Comparison of ENCODE assay signal across 2 cellular contexts in the genomic region with DNA sequence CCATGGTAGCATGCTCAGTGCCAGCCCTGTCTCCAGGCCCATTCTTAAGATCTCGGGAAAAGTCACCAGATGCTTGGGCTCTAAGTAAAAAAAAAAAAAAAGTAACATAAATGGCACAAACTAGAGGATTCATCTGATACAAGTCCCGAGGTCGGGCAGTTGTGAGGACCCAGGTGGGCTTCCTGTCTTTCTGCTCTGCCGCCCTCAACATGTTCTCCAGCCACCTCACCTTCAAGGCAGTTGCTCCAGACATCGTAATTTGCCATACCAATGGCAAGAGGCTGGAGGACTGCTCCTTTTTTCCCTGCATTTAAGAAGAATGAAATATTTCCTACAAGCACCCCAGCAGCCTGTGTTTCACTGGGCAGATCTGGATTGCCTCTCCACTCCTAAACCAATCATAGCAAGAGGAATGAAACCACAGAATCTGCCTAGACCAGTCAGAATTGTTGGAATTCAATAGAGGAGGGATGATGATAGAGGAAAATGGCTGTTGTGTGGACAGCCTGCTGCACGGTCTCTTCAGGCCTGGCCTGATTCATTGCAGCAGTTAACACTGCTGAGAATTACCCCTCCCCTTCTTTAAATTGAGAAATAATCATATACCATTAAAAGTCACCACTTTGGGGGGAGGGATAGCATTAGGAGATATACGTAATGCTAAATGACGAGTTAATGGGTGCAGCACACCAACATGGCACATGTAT.
TF ChIP-seq lines count a peak whose summit lies in the region.

No MANE protein-coding gene starts in this region.

TF ChIP-seq in HepG2, 621 proteins besides CTCF, POLR2A, EP300 and RAD21 (continues in another document):
- TF ChIP-seq, protein P1, sequence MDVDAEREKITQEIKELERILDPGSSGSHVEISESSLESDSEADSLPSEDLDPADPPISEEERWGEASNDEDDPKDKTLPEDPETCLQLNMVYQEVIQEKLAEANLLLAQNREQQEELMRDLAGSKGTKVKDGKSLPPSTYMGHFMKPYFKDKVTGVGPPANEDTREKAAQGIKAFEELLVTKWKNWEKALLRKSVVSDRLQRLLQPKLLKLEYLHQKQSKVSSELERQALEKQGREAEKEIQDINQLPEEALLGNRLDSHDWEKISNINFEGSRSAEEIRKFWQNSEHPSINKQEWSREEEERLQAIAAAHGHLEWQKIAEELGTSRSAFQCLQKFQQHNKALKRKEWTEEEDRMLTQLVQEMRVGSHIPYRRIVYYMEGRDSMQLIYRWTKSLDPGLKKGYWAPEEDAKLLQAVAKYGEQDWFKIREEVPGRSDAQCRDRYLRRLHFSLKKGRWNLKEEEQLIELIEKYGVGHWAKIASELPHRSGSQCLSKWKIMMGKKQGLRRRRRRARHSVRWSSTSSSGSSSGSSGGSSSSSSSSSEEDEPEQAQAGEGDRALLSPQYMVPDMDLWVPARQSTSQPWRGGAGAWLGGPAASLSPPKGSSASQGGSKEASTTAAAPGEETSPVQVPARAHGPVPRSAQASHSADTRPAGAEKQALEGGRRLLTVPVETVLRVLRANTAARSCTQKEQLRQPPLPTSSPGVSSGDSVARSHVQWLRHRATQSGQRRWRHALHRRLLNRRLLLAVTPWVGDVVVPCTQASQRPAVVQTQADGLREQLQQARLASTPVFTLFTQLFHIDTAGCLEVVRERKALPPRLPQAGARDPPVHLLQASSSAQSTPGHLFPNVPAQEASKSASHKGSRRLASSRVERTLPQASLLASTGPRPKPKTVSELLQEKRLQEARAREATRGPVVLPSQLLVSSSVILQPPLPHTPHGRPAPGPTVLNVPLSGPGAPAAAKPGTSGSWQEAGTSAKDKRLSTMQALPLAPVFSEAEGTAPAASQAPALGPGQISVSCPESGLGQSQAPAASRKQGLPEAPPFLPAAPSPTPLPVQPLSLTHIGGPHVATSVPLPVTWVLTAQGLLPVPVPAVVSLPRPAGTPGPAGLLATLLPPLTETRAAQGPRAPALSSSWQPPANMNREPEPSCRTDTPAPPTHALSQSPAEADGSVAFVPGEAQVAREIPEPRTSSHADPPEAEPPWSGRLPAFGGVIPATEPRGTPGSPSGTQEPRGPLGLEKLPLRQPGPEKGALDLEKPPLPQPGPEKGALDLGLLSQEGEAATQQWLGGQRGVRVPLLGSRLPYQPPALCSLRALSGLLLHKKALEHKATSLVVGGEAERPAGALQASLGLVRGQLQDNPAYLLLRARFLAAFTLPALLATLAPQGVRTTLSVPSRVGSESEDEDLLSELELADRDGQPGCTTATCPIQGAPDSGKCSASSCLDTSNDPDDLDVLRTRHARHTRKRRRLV (CRISPR knock-in tag; IDR thresholded peaks at IDR 0.05): no peak
- TF ChIP-seq BRCA1 (CRISPR knock-in tag; IDR thresholded peaks at IDR 0.05): no peak
- no peak for TF ChIP-seq ZNF121 (CRISPR knock-in tag; IDR thresholded peaks at IDR 0.05)
- TF ChIP-seq LCORL (IDR thresholded peaks at IDR 0.05): no peak
- TF ChIP-seq LCORL (CRISPR knock-in tag; IDR thresholded peaks at IDR 0.05): no peak
- no peak for TF ChIP-seq NRL (CRISPR knock-in tag; IDR thresholded peaks at IDR 0.05; ENCODE audit: borderline replicate concordance)
- TF ChIP-seq, protein P2, sequence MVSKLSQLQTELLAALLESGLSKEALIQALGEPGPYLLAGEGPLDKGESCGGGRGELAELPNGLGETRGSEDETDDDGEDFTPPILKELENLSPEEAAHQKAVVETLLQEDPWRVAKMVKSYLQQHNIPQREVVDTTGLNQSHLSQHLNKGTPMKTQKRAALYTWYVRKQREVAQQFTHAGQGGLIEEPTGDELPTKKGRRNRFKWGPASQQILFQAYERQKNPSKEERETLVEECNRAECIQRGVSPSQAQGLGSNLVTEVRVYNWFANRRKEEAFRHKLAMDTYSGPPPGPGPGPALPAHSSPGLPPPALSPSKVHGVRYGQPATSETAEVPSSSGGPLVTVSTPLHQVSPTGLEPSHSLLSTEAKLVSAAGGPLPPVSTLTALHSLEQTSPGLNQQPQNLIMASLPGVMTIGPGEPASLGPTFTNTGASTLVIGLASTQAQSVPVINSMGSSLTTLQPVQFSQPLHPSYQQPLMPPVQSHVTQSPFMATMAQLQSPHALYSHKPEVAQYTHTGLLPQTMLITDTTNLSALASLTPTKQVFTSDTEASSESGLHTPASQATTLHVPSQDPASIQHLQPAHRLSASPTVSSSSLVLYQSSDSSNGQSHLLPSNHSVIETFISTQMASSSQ (IDR thresholded peaks at IDR 0.05; ENCODE audit: low read depth): no peak
- TF ChIP-seq, protein P2 (CRISPR knock-in tag; IDR thresholded peaks at IDR 0.05; ENCODE audit: borderline replicate concordance): no peak
- TF ChIP-seq, protein P3, sequence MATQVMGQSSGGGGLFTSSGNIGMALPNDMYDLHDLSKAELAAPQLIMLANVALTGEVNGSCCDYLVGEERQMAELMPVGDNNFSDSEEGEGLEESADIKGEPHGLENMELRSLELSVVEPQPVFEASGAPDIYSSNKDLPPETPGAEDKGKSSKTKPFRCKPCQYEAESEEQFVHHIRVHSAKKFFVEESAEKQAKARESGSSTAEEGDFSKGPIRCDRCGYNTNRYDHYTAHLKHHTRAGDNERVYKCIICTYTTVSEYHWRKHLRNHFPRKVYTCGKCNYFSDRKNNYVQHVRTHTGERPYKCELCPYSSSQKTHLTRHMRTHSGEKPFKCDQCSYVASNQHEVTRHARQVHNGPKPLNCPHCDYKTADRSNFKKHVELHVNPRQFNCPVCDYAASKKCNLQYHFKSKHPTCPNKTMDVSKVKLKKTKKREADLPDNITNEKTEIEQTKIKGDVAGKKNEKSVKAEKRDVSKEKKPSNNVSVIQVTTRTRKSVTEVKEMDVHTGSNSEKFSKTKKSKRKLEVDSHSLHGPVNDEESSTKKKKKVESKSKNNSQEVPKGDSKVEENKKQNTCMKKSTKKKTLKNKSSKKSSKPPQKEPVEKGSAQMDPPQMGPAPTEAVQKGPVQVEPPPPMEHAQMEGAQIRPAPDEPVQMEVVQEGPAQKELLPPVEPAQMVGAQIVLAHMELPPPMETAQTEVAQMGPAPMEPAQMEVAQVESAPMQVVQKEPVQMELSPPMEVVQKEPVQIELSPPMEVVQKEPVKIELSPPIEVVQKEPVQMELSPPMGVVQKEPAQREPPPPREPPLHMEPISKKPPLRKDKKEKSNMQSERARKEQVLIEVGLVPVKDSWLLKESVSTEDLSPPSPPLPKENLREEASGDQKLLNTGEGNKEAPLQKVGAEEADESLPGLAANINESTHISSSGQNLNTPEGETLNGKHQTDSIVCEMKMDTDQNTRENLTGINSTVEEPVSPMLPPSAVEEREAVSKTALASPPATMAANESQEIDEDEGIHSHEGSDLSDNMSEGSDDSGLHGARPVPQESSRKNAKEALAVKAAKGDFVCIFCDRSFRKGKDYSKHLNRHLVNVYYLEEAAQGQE (IDR thresholded peaks at IDR 0.05; ENCODE audit: borderline replicate concordance in 1 of 2, low read depth in 1 of 2, low read length in 2 of 2): no peak
- TF ChIP-seq IKZF1 (IDR thresholded peaks at IDR 0.05): no peak
- no peak for TF ChIP-seq ZNF30 (CRISPR knock-in tag; IDR thresholded peaks at IDR 0.05)

TF ChIP-seq in K562, 482 proteins besides CTCF, POLR2A, EP300 and RAD21 (continues in another document):
- TF ChIP-seq ZKSCAN1 (IDR thresholded peaks at IDR 0.05; ENCODE audit: low read depth, low read length) (no peak), GABPB1 (CRISPR knock-in tag; IDR thresholded peaks at IDR 0.05) (0 out of 2 replicates have a peak, but pooled peaks have one; percentile 21), POLR2H (tag; IDR thresholded peaks at IDR 0.05; ENCODE audit: low read depth) (peak; percentile 34), KDM5B (IDR thresholded peaks at IDR 0.05; ENCODE audit: insufficient replicate concordance, low read depth, low read length) (peak; percentile 32), POLR2AphosphoS2 (IDR thresholded peaks at IDR 0.05; ENCODE audit: low read length) (peak; percentile 82; the same call in 1 of the 2 replicates), SMARCB1 (IDR thresholded peaks at IDR 0.05; ENCODE audit: insufficient read length, low read depth) (no peak), ZNF311 (CRISPR knock-in tag; IDR thresholded peaks at IDR 0.05) (peak; percentile 16; the same call in 1 of the 2 replicates), SUPT5H (IDR thresholded peaks at IDR 0.05) (peak; percentile 55; the same call in 1 of the 2 replicates), SOX6 (IDR thresholded peaks at IDR 0.05) (no peak), POLR2G (IDR thresholded peaks at IDR 0.05; ENCODE audit: low read depth, low read length) (peak; percentile 8; the same call in 1 of the 2 replicates), RBFOX2 (IDR thresholded peaks at IDR 0.05; ENCODE audit: low read depth, low read length) (peak; percentile 49; the same call in 1 of the 2 replicates), YY1 (IDR thresholded peaks at IDR 0.05; ENCODE audit: borderline replicate concordance in 1 of 3, control insufficient read depth in 1 of 3, extremely low read depth in 1 of 3, insufficient read depth in 3 of 3, insufficient read length in 1 of 3, insufficient replicate concordance in 2 of 3, low read depth in 1 of 3, low read length in 2 of 3) (peak in 1 of 3 experiments; percentile 40), ZNF431 (CRISPR knock-in tag; IDR thresholded peaks at IDR 0.05) (0 out of 2 replicates have a peak, but pooled peaks have one; percentile 27), PML (IDR thresholded peaks at IDR 0.05; ENCODE audit: low read length) (peak; percentile 18; the same call in 1 of the 2 replicates), NCOA2 (IDR thresholded peaks at IDR 0.05; ENCODE audit: partially characterized antibody in 2 of 2) (no peak), HDAC8 (tag; IDR thresholded peaks at IDR 0.05) (0 out of 2 replicates have a peak, but pooled peaks have one; percentile 31), ZNF263 (CRISPR knock-in tag; IDR thresholded peaks at IDR 0.05; ENCODE audit: borderline replicate concordance) (no peak), STAG1 (CRISPR knock-in tag; IDR thresholded peaks at IDR 0.05; ENCODE audit: borderline replicate concordance) (no peak), POLR2AphosphoS5 (IDR thresholded peaks at IDR 0.05; ENCODE audit: control insufficient read depth, insufficient read depth, low read depth, low read length) (peak; percentile 49; the same call in 1 of the 2 replicates), SMAD3 (CRISPR knock-in tag; conservative IDR thresholded peaks at IDR 0.05) (peak; percentile 68; the same call in 1 of the 2 replicates)
- TF ChIP-seq, protein P4, sequence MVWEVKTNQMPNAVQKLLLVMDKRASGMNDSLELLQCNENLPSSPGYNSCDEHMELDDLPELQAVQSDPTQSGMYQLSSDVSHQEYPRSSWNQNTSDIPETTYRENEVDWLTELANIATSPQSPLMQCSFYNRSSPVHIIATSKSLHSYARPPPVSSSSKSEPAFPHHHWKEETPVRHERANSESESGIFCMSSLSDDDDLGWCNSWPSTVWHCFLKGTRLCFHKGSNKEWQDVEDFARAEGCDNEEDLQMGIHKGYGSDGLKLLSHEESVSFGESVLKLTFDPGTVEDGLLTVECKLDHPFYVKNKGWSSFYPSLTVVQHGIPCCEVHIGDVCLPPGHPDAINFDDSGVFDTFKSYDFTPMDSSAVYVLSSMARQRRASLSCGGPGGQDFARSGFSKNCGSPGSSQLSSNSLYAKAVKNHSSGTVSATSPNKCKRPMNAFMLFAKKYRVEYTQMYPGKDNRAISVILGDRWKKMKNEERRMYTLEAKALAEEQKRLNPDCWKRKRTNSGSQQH (CRISPR knock-in tag; IDR thresholded peaks at IDR 0.05): peak; percentile 2; the same call in 1 of the 2 replicates
- TF ChIP-seq, protein P5, sequence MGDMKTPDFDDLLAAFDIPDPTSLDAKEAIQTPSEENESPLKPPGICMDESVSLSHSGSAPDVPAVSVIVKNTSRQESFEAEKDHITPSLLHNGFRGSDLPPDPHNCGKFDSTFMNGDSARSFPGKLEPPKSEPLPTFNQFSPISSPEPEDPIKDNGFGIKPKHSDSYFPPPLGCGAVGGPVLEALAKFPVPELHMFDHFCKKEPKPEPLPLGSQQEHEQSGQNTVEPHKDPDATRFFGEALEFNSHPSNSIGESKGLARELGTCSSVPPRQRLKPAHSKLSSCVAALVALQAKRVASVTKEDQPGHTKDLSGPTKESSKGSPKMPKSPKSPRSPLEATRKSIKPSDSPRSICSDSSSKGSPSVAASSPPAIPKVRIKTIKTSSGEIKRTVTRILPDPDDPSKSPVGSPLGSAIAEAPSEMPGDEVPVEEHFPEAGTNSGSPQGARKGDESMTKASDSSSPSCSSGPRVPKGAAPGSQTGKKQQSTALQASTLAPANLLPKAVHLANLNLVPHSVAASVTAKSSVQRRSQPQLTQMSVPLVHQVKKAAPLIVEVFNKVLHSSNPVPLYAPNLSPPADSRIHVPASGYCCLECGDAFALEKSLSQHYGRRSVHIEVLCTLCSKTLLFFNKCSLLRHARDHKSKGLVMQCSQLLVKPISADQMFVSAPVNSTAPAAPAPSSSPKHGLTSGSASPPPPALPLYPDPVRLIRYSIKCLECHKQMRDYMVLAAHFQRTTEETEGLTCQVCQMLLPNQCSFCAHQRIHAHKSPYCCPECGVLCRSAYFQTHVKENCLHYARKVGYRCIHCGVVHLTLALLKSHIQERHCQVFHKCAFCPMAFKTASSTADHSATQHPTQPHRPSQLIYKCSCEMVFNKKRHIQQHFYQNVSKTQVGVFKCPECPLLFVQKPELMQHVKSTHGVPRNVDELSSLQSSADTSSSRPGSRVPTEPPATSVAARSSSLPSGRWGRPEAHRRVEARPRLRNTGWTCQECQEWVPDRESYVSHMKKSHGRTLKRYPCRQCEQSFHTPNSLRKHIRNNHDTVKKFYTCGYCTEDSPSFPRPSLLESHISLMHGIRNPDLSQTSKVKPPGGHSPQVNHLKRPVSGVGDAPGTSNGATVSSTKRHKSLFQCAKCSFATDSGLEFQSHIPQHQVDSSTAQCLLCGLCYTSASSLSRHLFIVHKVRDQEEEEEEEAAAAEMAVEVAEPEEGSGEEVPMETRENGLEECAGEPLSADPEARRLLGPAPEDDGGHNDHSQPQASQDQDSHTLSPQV (IDR thresholded peaks at IDR 0.05): peak; percentile 72
- TF ChIP-seq, protein P6, sequence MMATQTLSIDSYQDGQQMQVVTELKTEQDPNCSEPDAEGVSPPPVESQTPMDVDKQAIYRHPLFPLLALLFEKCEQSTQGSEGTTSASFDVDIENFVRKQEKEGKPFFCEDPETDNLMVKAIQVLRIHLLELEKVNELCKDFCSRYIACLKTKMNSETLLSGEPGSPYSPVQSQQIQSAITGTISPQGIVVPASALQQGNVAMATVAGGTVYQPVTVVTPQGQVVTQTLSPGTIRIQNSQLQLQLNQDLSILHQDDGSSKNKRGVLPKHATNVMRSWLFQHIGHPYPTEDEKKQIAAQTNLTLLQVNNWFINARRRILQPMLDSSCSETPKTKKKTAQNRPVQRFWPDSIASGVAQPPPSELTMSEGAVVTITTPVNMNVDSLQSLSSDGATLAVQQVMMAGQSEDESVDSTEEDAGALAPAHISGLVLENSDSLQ (IDR thresholded peaks at IDR 0.05): no peak
- TF ChIP-seq, protein P7, sequence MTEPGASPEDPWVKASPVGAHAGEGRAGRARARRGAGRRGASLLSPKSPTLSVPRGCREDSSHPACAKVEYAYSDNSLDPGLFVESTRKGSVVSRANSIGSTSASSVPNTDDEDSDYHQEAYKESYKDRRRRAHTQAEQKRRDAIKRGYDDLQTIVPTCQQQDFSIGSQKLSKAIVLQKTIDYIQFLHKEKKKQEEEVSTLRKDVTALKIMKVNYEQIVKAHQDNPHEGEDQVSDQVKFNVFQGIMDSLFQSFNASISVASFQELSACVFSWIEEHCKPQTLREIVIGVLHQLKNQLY (CRISPR knock-in tag; conservative IDR thresholded peaks at IDR 0.05): no peak
